29 cellular contexts compared by ENCODE assay signal in the genomic region with DNA sequence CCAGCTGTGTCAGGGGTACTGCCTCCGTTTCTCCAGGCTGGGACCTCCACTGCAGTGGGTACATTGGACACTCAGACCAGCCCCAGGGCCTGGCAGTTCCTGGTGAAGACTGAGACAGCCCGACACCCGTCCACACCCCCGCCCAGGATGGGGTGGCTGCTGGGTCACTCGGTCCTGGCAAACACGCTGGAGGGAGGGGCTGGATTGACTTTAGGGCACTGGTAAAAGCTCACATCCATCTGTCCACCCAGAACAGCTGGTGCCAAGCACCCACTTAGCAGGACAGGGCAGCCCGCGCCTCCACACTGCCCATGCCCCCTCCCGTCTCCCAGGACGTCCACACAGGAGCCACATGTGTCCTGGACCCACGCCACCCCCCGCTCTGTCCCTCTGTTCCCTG. TPM values are rescaled to one million over a fixed set of nuclear protein-coding genes. Genes with fewer than 3 reads are reported as not detected.
"Had no signal": no experiment of that assay in that cellular context is flagged by ENCODE, and none has a peak within 500 bp of the region (broad histone marks: within the 10 kb centered on the region; RNA-seq: fewer than 3 reads in every experiment).

No MANE protein-coding gene starts in this region.

- FAIRE-seq: islet of Langerhans, kidney, small intestine had no signal

- H3K4me3 Mint-ChIP-seq: immature natural killer cell; mesothelial cell of epicardium; naive thymus-derived CD8-positive, alpha-beta T cell; nephron; neural crest cell; stimulated activated effector memory CD8-positive, alpha-beta T cell treated with anti-CD3 and anti-CD28 coated beads, Interleukin-12 subunit alpha, Interleukin-12 subunit beta, amount 100 ng/mL, for 72 hours; stimulated activated naive CD8-positive, alpha-beta T cell treated with anti-CD3 and anti-CD28 coated beads, Interleukin-15, Interleukin-2, amounts not matched to agents 100 ng/mL and 50 ng/mL, for 24 hours had no signal

- H3K27ac Mint-ChIP-seq: immature natural killer cell; mesothelial cell of epicardium; naive thymus-derived CD8-positive, alpha-beta T cell; stimulated activated effector memory CD8-positive, alpha-beta T cell treated with anti-CD3 and anti-CD28 coated beads, Interleukin-12 subunit alpha, Interleukin-12 subunit beta, amount 100 ng/mL, for 72 hours; stimulated activated naive CD8-positive, alpha-beta T cell treated with anti-CD3 and anti-CD28 coated beads, Interleukin-15, Interleukin-2, amounts not matched to agents 100 ng/mL and 50 ng/mL, for 24 hours had no signal

- H3K4me1 ChIP-seq: left lung, parathyroid adenoma, right lobe of liver, upper lobe of right lung had no signal

- DNase-seq: hypothalamus; immature natural killer cell; kidney; left colon; left lung; mesendoderm; naive thymus-derived CD8-positive, alpha-beta T cell; occipital lobe; right lobe of liver; small intestine; spleen; stimulated activated CD4-positive, alpha-beta T cell treated with anti-CD3 and anti-CD28 coated beads, Interleukin-4, amount 100 ng/mL, for 24 hours; stimulated activated naive CD4-positive, alpha-beta T cell; tibial artery; trophoblast cell; upper lobe of right lung had no signal

- H3K9me3 Mint-ChIP-seq: immature natural killer cell; mesothelial cell of epicardium; naive thymus-derived CD8-positive, alpha-beta T cell; nephron; neural crest cell; stimulated activated effector memory CD8-positive, alpha-beta T cell treated with anti-CD3 and anti-CD28 coated beads, Interleukin-12 subunit alpha, Interleukin-12 subunit beta, amount 100 ng/mL, for 72 hours; stimulated activated naive CD8-positive, alpha-beta T cell treated with anti-CD3 and anti-CD28 coated beads, Interleukin-15, Interleukin-2, amounts not matched to agents 100 ng/mL and 50 ng/mL, for 24 hours had no signal

- H2AFZ ChIP-seq: parathyroid adenoma had no signal

- H3K79me2 ChIP-seq: parathyroid adenoma had no signal

- H3K36me3 Mint-ChIP-seq: immature natural killer cell; mesothelial cell of epicardium; naive thymus-derived CD8-positive, alpha-beta T cell; stimulated activated effector memory CD8-positive, alpha-beta T cell treated with anti-CD3 and anti-CD28 coated beads, Interleukin-12 subunit alpha, Interleukin-12 subunit beta, amount 100 ng/mL, for 72 hours had no signal

- H3K9me3 ChIP-seq: left lung, neutrophil, psoas muscle, right lobe of liver, spleen, suprapubic skin, thoracic aorta, tibial artery, upper lobe of right lung had no signal

- H3K27ac ChIP-seq: left lung, neutrophil, parathyroid adenoma, psoas muscle, right lobe of liver, spleen, suprapubic skin, thoracic aorta, tibial artery, upper lobe of right lung had no signal

- ATAC-seq: left colon; left lung; naive thymus-derived CD8-positive, alpha-beta T cell; right lobe of liver; stimulated activated effector memory CD8-positive, alpha-beta T cell treated with anti-CD3 and anti-CD28 coated beads, Interleukin-12 subunit alpha, Interleukin-12 subunit beta, amount 100 ng/mL, for 72 hours; upper lobe of right lung had no signal

- H3K4me3 ChIP-seq: left lung, lung, psoas muscle, right lobe of liver, spleen, suprapubic skin, thoracic aorta, tibial artery, upper lobe of right lung had no signal

- H3K4me1 Mint-ChIP-seq: immature natural killer cell; stimulated activated effector memory CD8-positive, alpha-beta T cell treated with anti-CD3 and anti-CD28 coated beads, Interleukin-12 subunit alpha, Interleukin-12 subunit beta, amount 100 ng/mL, for 72 hours had no signal

- H3K27me3 ChIP-seq: right lobe of liver had no signal

- H3K36me3 ChIP-seq: left lung, neutrophil, right lobe of liver, spleen, suprapubic skin, thoracic aorta, tibial artery, upper lobe of right lung had no signal

- H3K9ac ChIP-seq: parathyroid adenoma had no signal

RNA-seq across cellular contexts. Expression of a gene that starts 10.7 kb away (rescaled TPM):
- total RNA-seq: mononuclear cell; naive thymus-derived CD8-positive, alpha-beta T cell; neural crest cell had no signal
- polyA plus RNA-seq: naive thymus-derived CD8-positive, alpha-beta T cell had no signal

RNA-seq across cellular contexts. Expression of a gene that starts 26.5 kb away (rescaled TPM):
- polyA plus RNA-seq: naive thymus-derived CD8-positive, alpha-beta T cell had no signal
